In the genomic region with DNA sequence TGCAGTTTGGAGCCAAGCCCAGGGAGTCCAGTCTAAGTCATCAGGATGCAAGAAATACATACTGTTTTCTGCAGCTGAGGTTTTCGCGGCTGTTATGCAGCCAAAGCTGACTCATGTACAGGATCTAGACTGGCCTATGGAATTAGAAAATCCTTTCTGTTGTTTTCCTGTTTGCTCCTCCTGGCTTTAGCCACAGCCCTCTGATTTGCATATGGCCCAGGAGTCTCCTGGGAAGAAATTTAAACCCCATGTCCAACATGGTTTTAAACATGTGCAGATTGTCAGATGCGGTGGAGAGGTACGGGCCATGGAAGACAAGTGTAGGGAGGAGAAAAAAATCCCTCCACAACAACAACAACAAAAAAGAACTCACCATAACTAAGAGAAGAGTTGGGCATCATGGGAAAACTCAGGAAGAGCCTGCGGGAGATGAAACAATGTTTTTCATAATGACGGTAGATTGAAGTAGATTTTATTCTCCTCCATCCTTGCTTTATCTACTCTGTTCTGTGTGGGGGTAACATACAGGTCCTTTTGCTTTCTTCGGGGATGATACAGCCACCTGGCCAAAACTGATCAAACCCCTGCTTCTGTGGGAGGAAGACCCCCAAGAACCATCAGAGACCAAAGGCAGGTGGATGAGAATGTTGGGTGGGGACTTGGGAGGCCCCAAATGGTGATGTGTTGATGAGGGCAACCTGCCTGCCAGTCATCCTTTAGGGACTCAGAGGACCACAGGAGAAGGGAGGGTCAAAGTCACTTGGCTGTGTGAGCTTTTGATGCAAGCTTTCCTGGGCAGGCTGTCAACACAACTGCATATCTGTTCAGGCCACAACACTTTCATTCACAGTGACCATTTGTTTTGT, we compare ENCODE assay signal across 1 cellular context.
TF ChIP-seq lines count a peak whose summit lies in the region.

No MANE protein-coding gene starts in this region.

TF ChIP-seq in HepG2, 621 proteins besides CTCF, POLR2A, EP300 and RAD21 (continued from another document):
- TF ChIP-seq, protein P1, sequence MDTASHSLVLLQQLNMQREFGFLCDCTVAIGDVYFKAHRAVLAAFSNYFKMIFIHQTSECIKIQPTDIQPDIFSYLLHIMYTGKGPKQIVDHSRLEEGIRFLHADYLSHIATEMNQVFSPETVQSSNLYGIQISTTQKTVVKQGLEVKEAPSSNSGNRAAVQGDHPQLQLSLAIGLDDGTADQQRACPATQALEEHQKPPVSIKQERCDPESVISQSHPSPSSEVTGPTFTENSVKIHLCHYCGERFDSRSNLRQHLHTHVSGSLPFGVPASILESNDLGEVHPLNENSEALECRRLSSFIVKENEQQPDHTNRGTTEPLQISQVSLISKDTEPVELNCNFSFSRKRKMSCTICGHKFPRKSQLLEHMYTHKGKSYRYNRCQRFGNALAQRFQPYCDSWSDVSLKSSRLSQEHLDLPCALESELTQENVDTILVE (CRISPR knock-in tag; IDR thresholded peaks at IDR 0.05), result no peak
- no peak for TF ChIP-seq TOPORS (CRISPR knock-in tag; IDR thresholded peaks at IDR 0.05)
- TF ChIP-seq, protein P2, sequence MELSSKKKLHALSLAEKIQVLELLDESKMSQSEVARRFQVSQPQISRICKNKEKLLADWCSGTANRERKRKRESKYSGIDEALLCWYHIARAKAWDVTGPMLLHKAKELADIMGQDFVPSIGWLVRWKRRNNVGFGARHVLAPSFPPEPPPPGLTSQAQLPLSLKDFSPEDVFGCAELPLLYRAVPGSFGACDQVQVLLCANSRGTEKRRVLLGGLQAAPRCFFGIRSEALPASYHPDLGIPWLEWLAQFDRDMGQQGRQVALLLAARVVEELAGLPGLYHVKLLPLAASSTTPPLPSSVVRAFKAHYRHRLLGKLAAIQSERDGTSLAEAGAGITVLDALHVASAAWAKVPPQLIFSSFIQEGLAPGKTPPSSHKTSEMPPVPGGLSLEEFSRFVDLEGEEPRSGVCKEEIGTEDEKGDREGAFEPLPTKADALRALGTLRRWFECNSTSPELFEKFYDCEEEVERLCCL (CRISPR knock-in tag; IDR thresholded peaks at IDR 0.05; ENCODE audit: borderline replicate concordance), result no peak
- TF ChIP-seq, protein P3, sequence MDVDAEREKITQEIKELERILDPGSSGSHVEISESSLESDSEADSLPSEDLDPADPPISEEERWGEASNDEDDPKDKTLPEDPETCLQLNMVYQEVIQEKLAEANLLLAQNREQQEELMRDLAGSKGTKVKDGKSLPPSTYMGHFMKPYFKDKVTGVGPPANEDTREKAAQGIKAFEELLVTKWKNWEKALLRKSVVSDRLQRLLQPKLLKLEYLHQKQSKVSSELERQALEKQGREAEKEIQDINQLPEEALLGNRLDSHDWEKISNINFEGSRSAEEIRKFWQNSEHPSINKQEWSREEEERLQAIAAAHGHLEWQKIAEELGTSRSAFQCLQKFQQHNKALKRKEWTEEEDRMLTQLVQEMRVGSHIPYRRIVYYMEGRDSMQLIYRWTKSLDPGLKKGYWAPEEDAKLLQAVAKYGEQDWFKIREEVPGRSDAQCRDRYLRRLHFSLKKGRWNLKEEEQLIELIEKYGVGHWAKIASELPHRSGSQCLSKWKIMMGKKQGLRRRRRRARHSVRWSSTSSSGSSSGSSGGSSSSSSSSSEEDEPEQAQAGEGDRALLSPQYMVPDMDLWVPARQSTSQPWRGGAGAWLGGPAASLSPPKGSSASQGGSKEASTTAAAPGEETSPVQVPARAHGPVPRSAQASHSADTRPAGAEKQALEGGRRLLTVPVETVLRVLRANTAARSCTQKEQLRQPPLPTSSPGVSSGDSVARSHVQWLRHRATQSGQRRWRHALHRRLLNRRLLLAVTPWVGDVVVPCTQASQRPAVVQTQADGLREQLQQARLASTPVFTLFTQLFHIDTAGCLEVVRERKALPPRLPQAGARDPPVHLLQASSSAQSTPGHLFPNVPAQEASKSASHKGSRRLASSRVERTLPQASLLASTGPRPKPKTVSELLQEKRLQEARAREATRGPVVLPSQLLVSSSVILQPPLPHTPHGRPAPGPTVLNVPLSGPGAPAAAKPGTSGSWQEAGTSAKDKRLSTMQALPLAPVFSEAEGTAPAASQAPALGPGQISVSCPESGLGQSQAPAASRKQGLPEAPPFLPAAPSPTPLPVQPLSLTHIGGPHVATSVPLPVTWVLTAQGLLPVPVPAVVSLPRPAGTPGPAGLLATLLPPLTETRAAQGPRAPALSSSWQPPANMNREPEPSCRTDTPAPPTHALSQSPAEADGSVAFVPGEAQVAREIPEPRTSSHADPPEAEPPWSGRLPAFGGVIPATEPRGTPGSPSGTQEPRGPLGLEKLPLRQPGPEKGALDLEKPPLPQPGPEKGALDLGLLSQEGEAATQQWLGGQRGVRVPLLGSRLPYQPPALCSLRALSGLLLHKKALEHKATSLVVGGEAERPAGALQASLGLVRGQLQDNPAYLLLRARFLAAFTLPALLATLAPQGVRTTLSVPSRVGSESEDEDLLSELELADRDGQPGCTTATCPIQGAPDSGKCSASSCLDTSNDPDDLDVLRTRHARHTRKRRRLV (CRISPR knock-in tag; IDR thresholded peaks at IDR 0.05), result peak; percentile 99
